ENCODE assay signal across 8 cellular contexts in genomic region chr14:101947904-101948665, GRCh38. TPM values are rescaled to one million over a fixed set of nuclear protein-coding genes. Genes with fewer than 3 reads are reported as not detected.
A peak's percentile ranks its signal among the peaks of the same experiment; 100 is the strongest.
DNase-seq lines count a peak whose midpoint lies in the region; ATAC-seq and TF ChIP-seq lines count a peak whose summit lies in the region.

No MANE protein-coding gene starts in this region.

- H3K4me3 ChIP-seq in OCI-LY1 (ENCODE audit: low read depth, low read length, poor library complexity, severe bottlenecking) (peak overlapping the region; percentile 98), mesodermal cell (ENCODE audit: extremely low read depth, insufficient read depth, low read length, poor library complexity, severe bottlenecking) (peak overlapping the region; percentile 83)

- H3K4me2 ChIP-seq in OCI-LY1 (ENCODE audit: low read length): peak overlapping the region; percentile 89

- H2AFZ ChIP-seq in OCI-LY1 (ENCODE audit: low read length): no peak overlapping the region

- peak overlapping the region; percentile 68 for H3K27ac ChIP-seq in OCI-LY1 (ENCODE audit: low read depth, low read length, poor library complexity, severe bottlenecking)
- peak overlapping the region; percentile 93 for H3K27ac ChIP-seq in mesodermal cell (ENCODE audit: low read depth, low read length, severe bottlenecking)

- no peaks in the 10 kb centered on the region for H3K9me2 ChIP-seq in OCI-LY1 (ENCODE audit: low read depth, low read length)

- H3K79me2 ChIP-seq in OCI-LY1 (ENCODE audit: insufficient read depth, low read length): no peaks in the 10 kb centered on the region

- H3K36me3 Mint-ChIP-seq in endothelial cell (ENCODE audit: low read depth, unreplicated experiment): no peaks in the 10 kb centered on the region

- H4K20me1 ChIP-seq in OCI-LY1 (ENCODE audit: insufficient read depth, low read length): no peaks in the 10 kb centered on the region

- ATAC-seq in GM21526 (IDR thresholded peaks at IDR 0.05; ENCODE audit: low FRiP score, unreplicated experiment): peak; percentile 98

- H3K27me3 ChIP-seq in OCI-LY1 (ENCODE audit: insufficient read depth, low read length): no peaks in the 10 kb centered on the region

- H3K9me3 ChIP-seq in OCI-LY1 (ENCODE audit: low read length): no peaks in the 10 kb centered on the region
- no peaks in the 10 kb centered on the region for H3K9me3 ChIP-seq in mesodermal cell (ENCODE audit: control insufficient read depth, low read length)

- H3K27me3 Mint-ChIP-seq in endothelial cell (ENCODE audit: unreplicated experiment): peaks cover 8% of the 10 kb centered on the region

- H3K9ac ChIP-seq in OCI-LY1 (ENCODE audit: low read length): peak overlapping the region; percentile 99

- no peak for TF ChIP-seq CTCF in OCI-LY1 (IDR thresholded peaks at IDR 0.05; ENCODE audit: low read length)
- no peak for TF ChIP-seq CTCF in endothelial cell (IDR thresholded peaks at IDR 0.05; ENCODE audit: unreplicated experiment)

- H3K4me1 ChIP-seq in OCI-LY1 (ENCODE audit: insufficient read depth, low read length, severe bottlenecking) (peaks cover 10% of the 10 kb centered on the region), mesodermal cell (ENCODE audit: control insufficient read depth, insufficient read depth, low read length, poor library complexity, severe bottlenecking) (peaks cover 5% of the 10 kb centered on the region)

- 0% methylated on average over 52 to 53 of the region's 53 CpGs for WGBS in mesodermal cell (ENCODE audit: insufficient coverage in 2 of 2), 2 experiments

- DNase-seq in DMS 273 (lab: John Stamatoyannopoulos, UW; ENCODE audit: unreplicated experiment): peak; percentile 100
- DNase-seq in HuH-7 (ENCODE audit: low spot score): peak; percentile 97
- peak; percentile 98 for DNase-seq in activated T-cell treated with anti-CD3 and anti-CD28 coated beads for 1 hour (ENCODE audit: low read depth)
- DNase-seq in endothelial cell (ENCODE audit: low spot score): peak; percentile 100
- peak; percentile 93 for DNase-seq in stimulated activated CD8-positive, alpha-beta memory T cell treated with anti-CD3 and anti-CD28 coated beads, Interleukin-15, amount 100 ng/mL, for 24 hours (ENCODE audit: low read depth)

- H3K9me3 Mint-ChIP-seq in endothelial cell (ENCODE audit: unreplicated experiment): no peaks in the 10 kb centered on the region

- H3K4me3 Mint-ChIP-seq in endothelial cell (ENCODE audit: unreplicated experiment): peak overlapping the region; percentile 95

- H3K4me1 Mint-ChIP-seq in endothelial cell (ENCODE audit: unreplicated experiment): peaks cover 11% of the 10 kb centered on the region

- H3K27ac Mint-ChIP-seq in endothelial cell (ENCODE audit: unreplicated experiment): peak overlapping the region; percentile 98

- H3F3A ChIP-seq in OCI-LY1 (ENCODE audit: insufficient read depth, low read length): no peaks in the 10 kb centered on the region

- H3K36me3 ChIP-seq in OCI-LY1 (ENCODE audit: insufficient read depth, low read length) (no peaks in the 10 kb centered on the region), mesodermal cell (ENCODE audit: control insufficient read depth, insufficient read depth, low read length) (no peaks in the 10 kb centered on the region)

RNA-seq across cellular contexts. Expression of gene DYNC1H1, which starts 16.3 kb away (rescaled TPM):
- total RNA-seq in endothelial cell (ENCODE audit: unreplicated experiment): 662 TPM
- polyA plus RNA-seq in mesodermal cell (2013, experiment 1 of 2): 264 TPM
- 177 TPM for polyA plus RNA-seq in mesodermal cell (2013, experiment 2 of 2)

Comparison
In these comparisons a context has a peak if more than half of its experiments do, and no peak if none do; other contexts are left out.
1. Peak in every context shown above with its lines: DNase-seq, ATAC-seq, H3K4me3 ChIP-seq and H3K27ac ChIP-seq.